In the genomic region with DNA sequence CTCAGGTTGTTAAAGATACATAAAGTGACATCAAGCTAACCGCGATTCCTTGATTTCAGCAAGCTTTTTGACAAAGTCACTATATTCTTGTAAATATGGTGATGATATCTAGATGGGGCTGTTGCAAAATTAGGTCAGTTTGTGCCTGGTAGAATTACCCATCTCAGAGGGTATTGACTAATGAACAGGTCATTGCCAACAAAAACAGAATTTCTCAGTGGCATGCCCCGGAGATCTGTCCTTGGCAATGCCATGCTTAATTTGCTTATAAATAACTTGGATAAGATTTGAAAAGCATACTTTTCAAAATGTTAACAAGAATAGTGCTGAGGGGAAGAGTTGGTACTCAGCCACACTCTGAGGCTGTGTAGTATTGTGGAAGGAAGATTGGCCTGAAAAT, we compare ENCODE assay signal across 18 cellular contexts.
"Had no signal": no experiment of that assay in that cellular context is flagged by ENCODE, and none has a peak within 500 bp of the region (broad histone marks: within the 10 kb centered on the region; RNA-seq: fewer than 3 reads in every experiment).

No MANE protein-coding gene starts in this region.

- H3K36me3 ChIP-seq: ascending aorta, WERI-Rb-1 had no signal

- DNase-seq: activated CD4-positive, alpha-beta T cell treated with anti-CD3 and anti-CD28 coated beads for 36 hours; activated CD8-positive, alpha-beta memory T cell treated with anti-CD3 and anti-CD28 coated beads, Interleukin-2, amount 50 U/mL, for 4 hours; activated CD8-positive, alpha-beta T cell treated with anti-CD3 and anti-CD28 coated beads for 36 hours; activated naive CD4-positive, alpha-beta T cell treated with anti-CD3 and anti-CD28 coated beads, Interleukin-2, amount 50 U/mL, for 16 hours; activated naive CD8-positive, alpha-beta T cell treated with anti-CD3 and anti-CD28 coated beads, Interleukin-2, amount 10 ng/mL, durations not matched to agents 7 days and 5 days; activated T-cell treated with anti-CD3 and anti-CD28 coated beads, Interleukin-2, amount 50 U/mL, for 72 hours; amniotic stem cell; NCI-H146; NCI-H187 treated with DMSO at 0.1 percent for 48 hours; NCI-H2171 treated with DMSO at 0.1 percent for 48 hours; NCI-H226; NCI-H510A; NCI-H526 treated with DMSO at 0.1 percent for 48 hours; NCI-H82; SIG-M5; T-helper 1 cell; WERI-Rb-1 had no signal

- H3K27ac ChIP-seq: ascending aorta, WERI-Rb-1 had no signal

- H3K27me3 ChIP-seq: ascending aorta had no signal

- ATAC-seq: activated CD4-positive, alpha-beta T cell treated with anti-CD3 and anti-CD28 coated beads for 36 hours; activated CD8-positive, alpha-beta T cell treated with anti-CD3 and anti-CD28 coated beads for 36 hours; activated T-cell treated with anti-CD3 and anti-CD28 coated beads, Interleukin-2, amount 50 U/mL, for 72 hours had no signal

- H3K4me1 ChIP-seq: ascending aorta had no signal

- H3K4me3 ChIP-seq: ascending aorta had no signal

- H3K9me3 ChIP-seq: ascending aorta had no signal
